Comparison of ENCODE assay signal across 1 cellular context in genomic region chr2:11809586-11810236, GRCh38.
TF ChIP-seq lines count a peak whose summit lies in the region.

No MANE protein-coding gene starts in this region.

TF ChIP-seq in IMR-90, 13 proteins besides CTCF, POLR2A, EP300 and RAD21:
- TF ChIP-seq RCOR1 (IDR thresholded peaks at IDR 0.05; ENCODE audit: insufficient replicate concordance, low read length) (no peak), FOS (IDR thresholded peaks at IDR 0.05; ENCODE audit: low read depth, low read length) (no peak), BHLHE40 (IDR thresholded peaks at IDR 0.05; ENCODE audit: low read depth, low read length) (no peak), CEBPB (IDR thresholded peaks at IDR 0.05; ENCODE audit: low read depth, low read length) (no peak)
